In genomic region chr1:226938903-226939438, GRCh38 we compare ENCODE assay signal across 8 cellular contexts. TPM values are rescaled to one million over a fixed set of nuclear protein-coding genes. Genes with fewer than 3 reads are reported as not detected.
DNase-seq lines count a peak whose midpoint lies in the region; ATAC-seq lines count a peak whose summit lies in the region.

No MANE protein-coding gene starts in this region.

- peaks cover 9% of the 10 kb centered on the region for H3K4me1 ChIP-seq in iPS-18a (ENCODE audit: control insufficient read depth, low read depth, low read length)

- DNase-seq in DMS153 (lab: John Stamatoyannopoulos, UW), result peak; percentile 35
- DNase-seq in smooth muscle cell of the brain vasculature (ENCODE audit: low read depth, low spot score), result peak; percentile 6
- no peak for DNase-seq in GM19238 (ENCODE audit: insufficient read length, low spot score)

- peak overlapping the region; percentile 89 to 100 (median 96) for H3K4me3 Mint-ChIP-seq in IgD-negative memory B cell
- peak overlapping the region; percentile 91 for H3K4me3 Mint-ChIP-seq in activated naive CD8-positive, alpha-beta T cell

- peak overlapping the region; percentile 72 for H3K4me3 ChIP-seq in iPS-18a (ENCODE audit: low read length)

- peak overlapping the region; percentile 98 to 100 (median 99) for H3K27ac Mint-ChIP-seq in IgD-negative memory B cell
- H3K27ac Mint-ChIP-seq in activated naive CD8-positive, alpha-beta T cell, result peak overlapping the region; percentile 96

- H3K27me3 Mint-ChIP-seq in IgD-negative memory B cell, result no peaks in the 10 kb centered on the region
- no peaks in the 10 kb centered on the region for H3K27me3 Mint-ChIP-seq in activated naive CD8-positive, alpha-beta T cell

- H3K36me3 ChIP-seq in iPS-18a (ENCODE audit: control insufficient read depth, low read depth, low read length), result no peaks in the 10 kb centered on the region

- H3K9me3 Mint-ChIP-seq in IgD-negative memory B cell, result peaks cover 4 to 14% (median 5%) of the 10 kb centered on the region in 3 donors
- peaks cover 12% of the 10 kb centered on the region for H3K9me3 Mint-ChIP-seq in activated naive CD8-positive, alpha-beta T cell (ENCODE audit: low read depth)

- H3K36me3 Mint-ChIP-seq in IgD-negative memory B cell, result peaks cover 7% of the 10 kb centered on the region
- peaks cover 12% of the 10 kb centered on the region for H3K36me3 Mint-ChIP-seq in activated naive CD8-positive, alpha-beta T cell

- peak overlapping the region; percentile 78 for H3K9ac ChIP-seq in iPS-18a (ENCODE audit: low read length)

- ATAC-seq in activated CD4-positive, CD25-positive, alpha-beta regulatory T cell treated with anti-CD3 and anti-CD28 coated beads, Interleukin-2, amount 50 U/mL, for 24 hours, result no peak
- no peak for ATAC-seq in GM18511 (IDR thresholded peaks at IDR 0.05; ENCODE audit: unreplicated experiment)

- H3K27me3 ChIP-seq in iPS-18a (ENCODE audit: control insufficient read depth, insufficient read depth, low read length), result peaks cover 7% of the 10 kb centered on the region

- no peaks in the 10 kb centered on the region for H3K9me3 ChIP-seq in iPS-18a (ENCODE audit: control insufficient read depth, low read depth, low read length)

- peaks cover 24 to 29% (median 28%) of the 10 kb centered on the region in 3 donors for H3K4me1 Mint-ChIP-seq in IgD-negative memory B cell
- peaks cover 45% of the 10 kb centered on the region for H3K4me1 Mint-ChIP-seq in activated naive CD8-positive, alpha-beta T cell (ENCODE audit: low read depth)

- H3K27ac ChIP-seq in iPS-18a (ENCODE audit: low read length), result peak overlapping the region; percentile 66

RNA-seq across cellular contexts. Expression of gene COQ8A, which starts 1.1 kb away (rescaled TPM):
- 57.4 TPM for polyA plus RNA-seq in IgD-negative memory B cell
